Comparison of ENCODE assay signal across 11 cellular contexts in the genomic region with DNA sequence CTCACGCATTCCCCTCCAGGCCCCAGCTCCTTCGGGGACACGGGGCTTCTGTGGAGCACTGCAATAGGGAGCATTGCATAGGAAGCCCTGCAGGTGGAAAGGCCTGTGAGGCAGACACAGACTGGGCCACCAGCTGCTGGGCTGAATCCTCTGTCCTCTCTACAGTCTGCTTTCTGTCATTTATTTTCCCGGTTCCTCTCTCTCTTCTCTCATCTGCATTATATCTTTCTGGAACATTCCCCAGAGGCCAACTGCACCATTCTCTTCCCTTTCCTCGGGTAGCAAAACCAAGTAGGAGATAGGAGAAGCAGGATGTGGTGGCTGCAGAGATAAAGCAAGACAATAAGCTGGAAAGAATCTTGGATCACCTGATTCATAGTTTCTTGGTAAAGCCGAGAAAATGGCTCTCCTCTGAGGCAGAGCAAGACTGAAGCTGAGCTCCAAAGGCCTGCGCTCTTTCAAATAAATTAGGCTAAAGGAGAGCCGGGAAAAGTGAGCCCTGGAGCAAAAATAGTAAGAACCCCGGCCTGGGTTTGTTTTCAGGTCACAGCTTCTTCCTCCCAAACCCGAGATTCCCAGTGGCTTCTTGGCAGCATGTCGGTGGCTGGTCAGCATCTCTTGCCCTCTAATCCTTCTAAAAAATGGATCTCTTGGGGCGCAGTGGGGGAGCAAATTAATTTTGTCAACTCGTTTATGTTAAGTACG. TPM values are rescaled to one million over a fixed set of nuclear protein-coding genes. Genes with fewer than 3 reads are reported as not detected.
DNase-seq lines count a peak whose midpoint lies in the region; ATAC-seq and TF ChIP-seq lines count a peak whose summit lies in the region.
"Had no signal": no experiment of that assay in that cellular context is flagged by ENCODE, and none has a peak within 500 bp of the region (broad histone marks: within the 10 kb centered on the region; RNA-seq: fewer than 3 reads in every experiment).

No MANE protein-coding gene starts in this region.

- DNase-seq in fibroblast of pulmonary artery (ENCODE audit: low read depth), result peak; percentile 65
- DNase-seq in neuronal stem cell (ENCODE audit: low spot score), result no peak
- no peak for DNase-seq in NCI-H1417 treated with DMSO at 0.1 percent for 48 hours (lab: John Stamatoyannopoulos, UW)
- no peak for DNase-seq in stimulated activated CD4-positive, alpha-beta T cell treated with anti-CD3 and anti-CD28 coated beads, Interleukin-4, amount 100 ng/mL, for 24 hours
- DNase-seq in NCI-H2107 (lab: John Stamatoyannopoulos, UW), result no peak
- DNase-seq: stimulated activated CD4-positive, alpha-beta T cell treated with anti-CD3 and anti-CD28 coated beads, Interleukin-4, amount 100 ng/mL, for 4 hours had no signal

- H2BK15ac ChIP-seq in neuronal stem cell (ENCODE audit: low read length), result no peak overlapping the region

- no peak overlapping the region for H3K14ac ChIP-seq in neuronal stem cell (ENCODE audit: low read length)

- H3K9ac ChIP-seq in neuronal stem cell (ENCODE audit: low read depth, low read length, poor library complexity), result no peak overlapping the region

- no peak overlapping the region for H3K23ac ChIP-seq in neuronal stem cell (ENCODE audit: low read depth, low read length, poor library complexity)

- no peak overlapping the region for H3K4me2 ChIP-seq in neuronal stem cell (ENCODE audit: insufficient read depth, low read length, poor library complexity, severe bottlenecking)

- TF ChIP-seq CTCF in C4-2B (conservative IDR thresholded peaks at IDR 0.05) (no peak), fibroblast of pulmonary artery (IDR thresholded peaks at IDR 0.05; ENCODE audit: low read length, missing control alignments) (no peak)

- peak overlapping the region; percentile 38 for H3K27ac ChIP-seq in C4-2B
- H3K27ac ChIP-seq in neuronal stem cell (replicated peaks; ENCODE audit: low read length), result no peak overlapping the region
- H3K27ac ChIP-seq: vagina had no signal

- H2BK120ac ChIP-seq in neuronal stem cell (ENCODE audit: low read depth, low read length), result no peak overlapping the region

- H3K18ac ChIP-seq in neuronal stem cell (ENCODE audit: low read length), result no peak overlapping the region

- H2BK12ac ChIP-seq in neuronal stem cell (ENCODE audit: low read length), result no peak overlapping the region

- no CpG with 5 or more reads among the region's 14 CpGs for WGBS in neuronal stem cell (ENCODE audit: extremely low coverage in 2 of 2, insufficient read length in 2 of 2, insufficient replicate concordance in 1 of 2), 2 donors

- H3K4ac ChIP-seq in neuronal stem cell (ENCODE audit: low read length), result no peak overlapping the region

- ATAC-seq in SK-N-SH treated with all-trans-retinoic acid at 6 μM for 48 hours (peak; percentile 43), HG03342 (IDR thresholded peaks at IDR 0.05; ENCODE audit: unreplicated experiment) (no peak)

- no peak overlapping the region for H4K91ac ChIP-seq in neuronal stem cell (ENCODE audit: low read depth, low read length, poor library complexity)

- no peak overlapping the region for H4K8ac ChIP-seq in neuronal stem cell (ENCODE audit: low read depth, low read length)

- no peaks in the 10 kb centered on the region for H3K36me3 ChIP-seq in neuronal stem cell (replicated peaks in 1 of 2; ENCODE audit: control insufficient read depth in 2 of 2, insufficient read depth in 2 of 2, low read length in 2 of 2)
- H3K36me3 ChIP-seq: vagina had no signal

- H3K4me1 ChIP-seq in neuronal stem cell (ENCODE audit: control insufficient read depth in 2 of 2, insufficient read depth in 1 of 2, low read depth in 1 of 2, low read length in 2 of 2), result no peaks in the 10 kb centered on the region
- H3K4me1 ChIP-seq: vagina had no signal

- H2BK5ac ChIP-seq in neuronal stem cell (ENCODE audit: low read length), result no peak overlapping the region

- no peaks in the 10 kb centered on the region for H3K9me3 ChIP-seq in neuronal stem cell (replicated peaks in 1 of 2; ENCODE audit: control insufficient read depth in 2 of 2, insufficient read depth in 1 of 2, low read depth in 1 of 2, low read length in 2 of 2)
- H3K9me3 ChIP-seq: mucosa of descending colon, vagina had no signal

- peak overlapping the region; percentile 57 for H2AFZ ChIP-seq in neuronal stem cell (ENCODE audit: low read length)

- H3K4me3 ChIP-seq in fibroblast of pulmonary artery (replicated peaks; ENCODE audit: low read depth, low read length), result no peak overlapping the region
- H3K4me3 ChIP-seq in neuronal stem cell (ENCODE audit: low read length in 2 of 2), result no peak overlapping the region
- H3K4me3 ChIP-seq: mucosa of descending colon, vagina had no signal

- H3K27me3 ChIP-seq in neuronal stem cell (ENCODE audit: control insufficient read depth in 3 of 3, insufficient read depth in 3 of 3, low read depth in 1 of 3, low read length in 3 of 3), result no peaks in the 10 kb centered on the region
- H3K27me3 ChIP-seq: vagina had no signal

- H2AK5ac ChIP-seq in neuronal stem cell (ENCODE audit: low read depth, low read length), result no peak overlapping the region

- no peaks in the 10 kb centered on the region for H3K79me1 ChIP-seq in neuronal stem cell (ENCODE audit: low read depth, low read length)

TF ChIP-seq in SK-N-SH treated with all-trans-retinoic acid at 6 μM for 48 hours, 23 proteins besides CTCF, POLR2A, EP300 and RAD21:
- no peak for TF ChIP-seq GLIS3 (CRISPR knock-in tag; IDR thresholded peaks at IDR 0.05)
- no peak for TF ChIP-seq ARNTL (CRISPR knock-in tag; IDR thresholded peaks at IDR 0.05; ENCODE audit: borderline replicate concordance, low read depth)
- no peak for TF ChIP-seq CSDC2 (CRISPR knock-in tag; IDR thresholded peaks at IDR 0.05)
- no peak for TF ChIP-seq ESRRG (CRISPR knock-in tag; IDR thresholded peaks at IDR 0.05)
- TF ChIP-seq TCF4 (CRISPR knock-in tag; IDR thresholded peaks at IDR 0.05; ENCODE audit: borderline replicate concordance), result no peak
- TF ChIP-seq, protein P1, sequence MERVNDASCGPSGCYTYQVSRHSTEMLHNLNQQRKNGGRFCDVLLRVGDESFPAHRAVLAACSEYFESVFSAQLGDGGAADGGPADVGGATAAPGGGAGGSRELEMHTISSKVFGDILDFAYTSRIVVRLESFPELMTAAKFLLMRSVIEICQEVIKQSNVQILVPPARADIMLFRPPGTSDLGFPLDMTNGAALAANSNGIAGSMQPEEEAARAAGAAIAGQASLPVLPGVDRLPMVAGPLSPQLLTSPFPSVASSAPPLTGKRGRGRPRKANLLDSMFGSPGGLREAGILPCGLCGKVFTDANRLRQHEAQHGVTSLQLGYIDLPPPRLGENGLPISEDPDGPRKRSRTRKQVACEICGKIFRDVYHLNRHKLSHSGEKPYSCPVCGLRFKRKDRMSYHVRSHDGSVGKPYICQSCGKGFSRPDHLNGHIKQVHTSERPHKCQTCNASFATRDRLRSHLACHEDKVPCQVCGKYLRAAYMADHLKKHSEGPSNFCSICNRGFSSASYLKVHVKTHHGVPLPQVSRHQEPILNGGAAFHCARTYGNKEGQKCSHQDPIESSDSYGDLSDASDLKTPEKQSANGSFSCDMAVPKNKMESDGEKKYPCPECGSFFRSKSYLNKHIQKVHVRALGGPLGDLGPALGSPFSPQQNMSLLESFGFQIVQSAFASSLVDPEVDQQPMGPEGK (CRISPR knock-in tag; IDR thresholded peaks at IDR 0.05; ENCODE audit: borderline replicate concordance), result no peak
- TF ChIP-seq TOX (CRISPR knock-in tag; IDR thresholded peaks at IDR 0.05; ENCODE audit: borderline replicate concordance), result no peak
- TF ChIP-seq ZC3H10 (CRISPR knock-in tag; IDR thresholded peaks at IDR 0.05), result no peak
- no peak for TF ChIP-seq BACH2 (CRISPR knock-in tag; IDR thresholded peaks at IDR 0.05; ENCODE audit: borderline replicate concordance)
- no peak for TF ChIP-seq OSR1 (CRISPR knock-in tag; IDR thresholded peaks at IDR 0.05)
- TF ChIP-seq POU6F1 (CRISPR knock-in tag; IDR thresholded peaks at IDR 0.05; ENCODE audit: borderline replicate concordance, low read depth), result no peak
- no peak for TF ChIP-seq RARB (CRISPR knock-in tag; IDR thresholded peaks at IDR 0.05)
- TF ChIP-seq PPARA (CRISPR knock-in tag; IDR thresholded peaks at IDR 0.05; ENCODE audit: borderline replicate concordance), result no peak

RNA-seq across cellular contexts. Expression of gene TM4SF4, which starts 5.3 kb away (rescaled TPM):
- polyA plus RNA-seq in neuronal stem cell (2013, experiment 1 of 2), result not detected
- polyA plus RNA-seq in neuronal stem cell (2013, experiment 2 of 2), result not detected
